ENCODE assay signal across 8 cellular contexts in genomic region chr10:35208536-35208935, GRCh38.
A peak's percentile ranks its signal among the peaks of the same experiment; 100 is the strongest.
DNase-seq lines count a peak whose midpoint lies in the region; ATAC-seq and TF ChIP-seq lines count a peak whose summit lies in the region.

No MANE protein-coding gene starts in this region.

- no peaks in the 10 kb centered on the region for H4K20me1 ChIP-seq in DND-41 (ENCODE audit: insufficient read depth, low read length)

- H3K27ac ChIP-seq in DND-41 (ENCODE audit: low read length) = no peak overlapping the region
- H3K27ac ChIP-seq in angular gyrus (ENCODE audit: low read depth, low read length) = peak overlapping the region; percentile 34
- H3K27ac ChIP-seq in aorta (ENCODE audit: low read depth in 1 of 2, low read length in 2 of 2) = no peak overlapping the region
- H3K27ac ChIP-seq in breast epithelium = no peak overlapping the region

- H3K4me1 ChIP-seq in DND-41 (ENCODE audit: insufficient read depth, low read length) (no peaks in the 10 kb centered on the region), aorta (ENCODE audit: control insufficient read depth in 1 of 2, insufficient read depth in 2 of 2, low read length in 2 of 2) (no peaks in the 10 kb centered on the region), breast epithelium (no peaks in the 10 kb centered on the region)

- no peak overlapping the region for H3K4me2 ChIP-seq in DND-41 (ENCODE audit: insufficient read depth, low read length)

- no peaks in the 10 kb centered on the region for H3K36me3 ChIP-seq in DND-41 (ENCODE audit: insufficient read depth, low read length)
- H3K36me3 ChIP-seq in aorta (ENCODE audit: control insufficient read depth in 1 of 2, insufficient read depth in 2 of 2, low read length in 1 of 2) = peaks cover 0 to 2% of the 10 kb centered on the region in 2 donors
- H3K36me3 ChIP-seq in breast epithelium = no peaks in the 10 kb centered on the region

- intact Hi-C loops in aorta (cut with DNase I) = no loop called here
- intact Hi-C loops in breast epithelium (cut with DNase I; ENCODE audit: low total_unique reads) = no loop called here
- intact Hi-C loops in lower leg skin (cut with DNase I; ENCODE audit: low total_unique reads) = no loop called here

- no peaks in the 10 kb centered on the region for H3K9me3 ChIP-seq in DND-41 (ENCODE audit: insufficient read depth, low read length, severe bottlenecking)
- H3K9me3 ChIP-seq in aorta (ENCODE audit: control insufficient read depth, low read length) = no peaks in the 10 kb centered on the region
- H3K9me3 ChIP-seq in breast epithelium = no peaks in the 10 kb centered on the region

- TF ChIP-seq CTCF in DND-41 (IDR thresholded peaks at IDR 0.05; ENCODE audit: borderline replicate concordance, extremely low read depth, low read length, poor library complexity, severe bottlenecking) (no peak), breast epithelium (IDR thresholded peaks at IDR 0.05) (no peak), lower leg skin (IDR thresholded peaks at IDR 0.05) (no peak)

- TF ChIP-seq POLR2A in breast epithelium (IDR thresholded peaks at IDR 0.05) = no peak
- TF ChIP-seq POLR2A in lower leg skin (IDR thresholded peaks at IDR 0.05) = no peak

- peak; percentile 64 for ATAC-seq in DND-41 (ENCODE audit: insufficient read depth, low read depth)
- ATAC-seq in GM19452 (IDR thresholded peaks at IDR 0.05; ENCODE audit: unreplicated experiment) = peak; percentile 93
- peak; percentile 81 for ATAC-seq in HG03342 (IDR thresholded peaks at IDR 0.05; ENCODE audit: unreplicated experiment)
- ATAC-seq in aorta (ENCODE audit: low FRiP score) = no peak

- whole genome bisulfite sequencing in aorta, 2 donors = 95 to 97% methylated on average over 5 of the region's 5 CpGs
- 90 to 96% methylated on average over 5 of the region's 5 CpGs for WGBS in lower leg skin, 2 donors

- no peak overlapping the region for H3K9ac ChIP-seq in DND-41 (ENCODE audit: low read depth, low read length)

- DNase-seq in DND-41 (peak; percentile 17), MV-4-11 (lab: John Stamatoyannopoulos, UW) (no peak), aorta (no peak), breast epithelium (ENCODE audit: low spot score in 2 of 2) (no peak), lower leg skin (ENCODE audit: low spot score in 2 of 2) (no peak)

- H3K79me2 ChIP-seq in DND-41 (ENCODE audit: insufficient read depth, low read length) = no peaks in the 10 kb centered on the region

- no peak overlapping the region for H3K4me3 ChIP-seq in DND-41 (ENCODE audit: low read depth in 1 of 2, low read length in 2 of 2)
- H3K4me3 ChIP-seq in aorta (ENCODE audit: low read length in 2 of 2) = no peak overlapping the region
- no peak overlapping the region for H3K4me3 ChIP-seq in breast epithelium
- H3K4me3 ChIP-seq in lower leg skin (ENCODE audit: low read depth, poor library complexity, severe bottlenecking) = no peak overlapping the region

- H2AFZ ChIP-seq in DND-41 (ENCODE audit: low read depth, low read length) = no peak overlapping the region

- H3K27me3 ChIP-seq in DND-41 (ENCODE audit: insufficient read depth, low read length, poor library complexity) (no peaks in the 10 kb centered on the region), aorta (ENCODE audit: control insufficient read depth in 1 of 2, insufficient read depth in 2 of 2, low read length in 1 of 2) (no peaks in the 10 kb centered on the region), breast epithelium (no peaks in the 10 kb centered on the region)
